ENCODE assay signal across 11 cellular contexts in genomic region chr11:47518212-47518959, GRCh38. TPM values are rescaled to one million over a fixed set of nuclear protein-coding genes. Genes with fewer than 3 reads are reported as not detected.
DNase-seq lines count a peak whose midpoint lies in the region; ATAC-seq and TF ChIP-seq lines count a peak whose summit lies in the region.
"Had no signal": no experiment of that assay in that cellular context is flagged by ENCODE, and none has a peak within 500 bp of the region (broad histone marks: within the 10 kb centered on the region; RNA-seq: fewer than 3 reads in every experiment).

No MANE protein-coding gene starts in this region.

- peaks cover 25% of the 10 kb centered on the region for H3F3A ChIP-seq in GM23248 (ENCODE audit: insufficient read depth)

- no peak overlapping the region for H2BK5ac ChIP-seq in neuronal stem cell (ENCODE audit: low read length)

- peaks cover 20% of the 10 kb centered on the region for H4K20me1 ChIP-seq in GM23248 (ENCODE audit: insufficient read depth)

- H2BK12ac ChIP-seq in neuronal stem cell (ENCODE audit: low read length), result no peak overlapping the region

- no peak for DNase-seq in CD14-positive monocyte (ENCODE audit: low spot score)
- no peak for DNase-seq in activated T-helper 2 cell treated with anti-CD3 and anti-CD28 coated beads, Interferon-gamma antibody, Interleukin-2, Interleukin-4, amounts not matched to agents 10 μg/mL and 5 μg/mL and 100 μg/mL, durations not matched to agents 14 hours and 24 hours and 36 hours (ENCODE audit: low spot score)
- no peak for DNase-seq in neuronal stem cell (ENCODE audit: low spot score)
- DNase-seq in GM23248, result no peak
- DNase-seq in NCI-H1105 treated with DMSO at 0.1 percent for 48 hours (lab: John Stamatoyannopoulos, UW), result no peak
- DNase-seq: HCEC 1CT, NCI-H510A had no signal

- no peak overlapping the region for H3K14ac ChIP-seq in neuronal stem cell (ENCODE audit: low read length)

- H3K9me3 Mint-ChIP-seq in CD14-positive monocyte, result no peaks in the 10 kb centered on the region
- H3K9me3 Mint-ChIP-seq in activated T-helper 2 cell treated with anti-CD3 and anti-CD28 coated beads, Interferon-gamma antibody, Interleukin-2, Interleukin-4, amounts not matched to agents 10 μg/mL and 5 μg/mL and 100 μg/mL, durations not matched to agents 14 hours and 24 hours and 36 hours, result no peaks in the 10 kb centered on the region

- TF ChIP-seq CTCF in CD14-positive monocyte (IDR thresholded peaks at IDR 0.05), result no peak

- in situ Hi-C loops in GM23248 (cut with MboI), result no loop called here

- H2BK15ac ChIP-seq in neuronal stem cell (ENCODE audit: low read length), result no peak overlapping the region

- H3K23ac ChIP-seq in neuronal stem cell (ENCODE audit: low read depth, low read length, poor library complexity), result no peak overlapping the region

- peak overlapping the region; percentile 2 to 61 for H3K4me3 Mint-ChIP-seq in CD14-positive monocyte
- peak overlapping the region; percentile 0 for H3K4me3 Mint-ChIP-seq in activated T-helper 2 cell treated with anti-CD3 and anti-CD28 coated beads, Interferon-gamma antibody, Interleukin-2, Interleukin-4, amounts not matched to agents 10 μg/mL and 5 μg/mL and 100 μg/mL, durations not matched to agents 14 hours and 24 hours and 36 hours (ENCODE audit: low read depth)

- peaks cover 27% of the 10 kb centered on the region for H3K36me3 ChIP-seq in KOPT-K1 (ENCODE audit: insufficient read depth, low read length)
- H3K36me3 ChIP-seq in mesodermal cell (ENCODE audit: control insufficient read depth, insufficient read depth, low read length), result peaks cover 17% of the 10 kb centered on the region
- peaks cover 0 to 12% of the 10 kb centered on the region in 2 donors for H3K36me3 ChIP-seq in neuronal stem cell (replicated peaks in 1 of 2; ENCODE audit: control insufficient read depth in 2 of 2, insufficient read depth in 2 of 2, low read length in 2 of 2)
- H3K36me3 ChIP-seq in GM23248 (ENCODE audit: low read depth), result no peaks in the 10 kb centered on the region
- H3K36me3 ChIP-seq: thoracic aorta had no signal

- 94 to 100% methylated on average over 3 of the region's 3 CpGs for WGBS in mesodermal cell (ENCODE audit: insufficient coverage in 2 of 2), 2 experiments
- no CpG with 5 or more reads among the region's 3 CpGs for WGBS in neuronal stem cell (ENCODE audit: extremely low coverage in 2 of 2, insufficient read length in 2 of 2, insufficient replicate concordance in 1 of 2), 2 donors
- 73 to 76% methylated on average over 3 of the region's 3 CpGs for WGBS in GM23248 (ENCODE audit: low coverage in 1 of 2, low lambda C conversion rate in 2 of 2, missing lambda C conversion rate in 2 of 2), 2 experiments

- H3K36me3 Mint-ChIP-seq in CD14-positive monocyte, result peaks cover 12 to 19% of the 10 kb centered on the region in 2 donors
- H3K36me3 Mint-ChIP-seq in activated T-helper 2 cell treated with anti-CD3 and anti-CD28 coated beads, Interferon-gamma antibody, Interleukin-2, Interleukin-4, amounts not matched to agents 10 μg/mL and 5 μg/mL and 100 μg/mL, durations not matched to agents 14 hours and 24 hours and 36 hours (ENCODE audit: low read depth), result peaks cover 12% of the 10 kb centered on the region

- H3K9ac ChIP-seq in neuronal stem cell (ENCODE audit: low read depth, low read length, poor library complexity), result no peak overlapping the region
- no peak overlapping the region for H3K9ac ChIP-seq in GM23248

- H2AK5ac ChIP-seq in neuronal stem cell (ENCODE audit: low read depth, low read length), result no peak overlapping the region

- no peak overlapping the region for H2AFZ ChIP-seq in neuronal stem cell (ENCODE audit: low read length)
- H2AFZ ChIP-seq in GM23248, result no peak overlapping the region

- H2BK120ac ChIP-seq in neuronal stem cell (ENCODE audit: low read depth, low read length), result no peak overlapping the region

- H3K79me1 ChIP-seq in neuronal stem cell (ENCODE audit: low read depth, low read length), result peaks cover 1% of the 10 kb centered on the region

- peak overlapping the region; percentile 44 to 94 (median 88) for H3K27ac Mint-ChIP-seq in CD14-positive monocyte
- H3K27ac Mint-ChIP-seq in activated T-helper 2 cell treated with anti-CD3 and anti-CD28 coated beads, Interferon-gamma antibody, Interleukin-2, Interleukin-4, amounts not matched to agents 10 μg/mL and 5 μg/mL and 100 μg/mL, durations not matched to agents 14 hours and 24 hours and 36 hours, result peak overlapping the region; percentile 64

- no peak overlapping the region for H3K4me3 ChIP-seq in mesodermal cell (ENCODE audit: extremely low read depth, insufficient read depth, low read length, poor library complexity, severe bottlenecking)
- no peak overlapping the region for H3K4me3 ChIP-seq in neuronal stem cell (ENCODE audit: low read length in 2 of 2)
- no peak overlapping the region for H3K4me3 ChIP-seq in GM23248
- H3K4me3 ChIP-seq: thoracic aorta had no signal

- no peak overlapping the region for H3K18ac ChIP-seq in neuronal stem cell (ENCODE audit: low read length)

- H3K27ac ChIP-seq in KOPT-K1 (ENCODE audit: low read depth, low read length, poor library complexity, severe bottlenecking) (peak overlapping the region; percentile 43), mesodermal cell (ENCODE audit: low read depth, low read length, severe bottlenecking) (peak overlapping the region; percentile 30), neuronal stem cell (replicated peaks; ENCODE audit: low read length) (no peak overlapping the region), GM23248 (no peak overlapping the region)

- peaks cover 73% of the 10 kb centered on the region for H3K4me1 Mint-ChIP-seq in CD14-positive monocyte
- peaks cover 52% of the 10 kb centered on the region for H3K4me1 Mint-ChIP-seq in activated T-helper 2 cell treated with anti-CD3 and anti-CD28 coated beads, Interferon-gamma antibody, Interleukin-2, Interleukin-4, amounts not matched to agents 10 μg/mL and 5 μg/mL and 100 μg/mL, durations not matched to agents 14 hours and 24 hours and 36 hours (ENCODE audit: low read depth)

- peaks cover 0 to 2% (median 0%) of the 10 kb centered on the region in 3 donors for H3K27me3 Mint-ChIP-seq in CD14-positive monocyte (ENCODE audit: low read depth in 3 of 3)
- H3K27me3 Mint-ChIP-seq in activated T-helper 2 cell treated with anti-CD3 and anti-CD28 coated beads, Interferon-gamma antibody, Interleukin-2, Interleukin-4, amounts not matched to agents 10 μg/mL and 5 μg/mL and 100 μg/mL, durations not matched to agents 14 hours and 24 hours and 36 hours (ENCODE audit: low read depth), result no peaks in the 10 kb centered on the region

- ATAC-seq in GM21526 (IDR thresholded peaks at IDR 0.05; ENCODE audit: low FRiP score, unreplicated experiment), result no peak

- no peak overlapping the region for H3K4me2 ChIP-seq in neuronal stem cell (ENCODE audit: insufficient read depth, low read length, poor library complexity, severe bottlenecking)
- H3K4me2 ChIP-seq in GM23248 (ENCODE audit: unreplicated experiment), result no peak overlapping the region

- no peak overlapping the region for H4K91ac ChIP-seq in neuronal stem cell (ENCODE audit: low read depth, low read length, poor library complexity)

- H3K9me2 ChIP-seq in GM23248 (ENCODE audit: insufficient read depth), result no peaks in the 10 kb centered on the region

- peaks cover 66% of the 10 kb centered on the region for H3K4me1 ChIP-seq in mesodermal cell (ENCODE audit: control insufficient read depth, insufficient read depth, low read length, poor library complexity, severe bottlenecking)
- H3K4me1 ChIP-seq in neuronal stem cell (ENCODE audit: control insufficient read depth in 2 of 2, insufficient read depth in 1 of 2, low read depth in 1 of 2, low read length in 2 of 2), result peaks cover 7 to 8% of the 10 kb centered on the region in 2 donors
- peaks cover 30% of the 10 kb centered on the region for H3K4me1 ChIP-seq in GM23248 (ENCODE audit: insufficient read depth)

- intact Hi-C loops in CD14-positive monocyte (cut with micrococcal nuclease), result loop anchor here in 1 of 2 donors (5.0 kb wide), 1 partner anchor 34 kb away; the partner anchor contains the start of gene CELF1
- intact Hi-C loops in activated T-helper 2 cell treated with anti-CD3 and anti-CD28 coated beads, Interferon-gamma antibody, Interleukin-2, Interleukin-4, amounts not matched to agents 10 μg/mL and 5 μg/mL and 100 μg/mL, durations not matched to agents 14 hours and 24 hours and 36 hours (cut with micrococcal nuclease), result loop anchor here (10.0 kb wide), 1 partner anchor 276 kb away; no protein-coding TSS in a partner anchor

- H3K9me3 ChIP-seq in KOPT-K1 (ENCODE audit: insufficient read depth, low read length, poor library complexity, severe bottlenecking) (no peaks in the 10 kb centered on the region), mesodermal cell (ENCODE audit: control insufficient read depth, low read length) (no peaks in the 10 kb centered on the region), neuronal stem cell (replicated peaks in 1 of 2; ENCODE audit: control insufficient read depth in 2 of 2, insufficient read depth in 1 of 2, low read depth in 1 of 2, low read length in 2 of 2) (no peaks in the 10 kb centered on the region), GM23248 (ENCODE audit: low read depth) (no peaks in the 10 kb centered on the region)
- H3K9me3 ChIP-seq: thoracic aorta had no signal

- H3K79me2 ChIP-seq in GM23248 (ENCODE audit: insufficient read depth), result peaks cover 100% of the 10 kb centered on the region

- no peak overlapping the region for H3K4ac ChIP-seq in neuronal stem cell (ENCODE audit: low read length)

- no peaks in the 10 kb centered on the region for H3K27me3 ChIP-seq in neuronal stem cell (ENCODE audit: control insufficient read depth in 3 of 3, insufficient read depth in 3 of 3, low read depth in 1 of 3, low read length in 3 of 3)
- H3K27me3 ChIP-seq in GM23248 (replicated peaks; ENCODE audit: insufficient read depth), result no peaks in the 10 kb centered on the region

- no peak overlapping the region for H4K8ac ChIP-seq in neuronal stem cell (ENCODE audit: low read depth, low read length)

RNA-seq across cellular contexts. Expression of gene CELF1, which starts 34.5 kb away (rescaled TPM):
- 10 to 100 TPM; 27.2 to 39.9 TPM for polyA plus RNA-seq in CD14-positive monocyte
- 129 and 132 TPM in 2 replicates for total RNA-seq in activated T-helper 2 cell treated with anti-CD3 and anti-CD28 coated beads, Interferon-gamma antibody, Interleukin-2, Interleukin-4, amounts not matched to agents 10 μg/mL and 5 μg/mL and 100 μg/mL, durations not matched to agents 14 hours and 24 hours and 36 hours
- polyA plus RNA-seq in mesodermal cell (2013, experiment 1 of 2), result 62.4 TPM
- polyA plus RNA-seq in mesodermal cell (2013, experiment 2 of 2), result 55.6 TPM
- 111 TPM for polyA plus RNA-seq in neuronal stem cell (2013, experiment 1 of 2)
- polyA plus RNA-seq in neuronal stem cell (2013, experiment 2 of 2), result 123 TPM
- 70.9 and 71.6 TPM in 2 replicates for total RNA-seq in GM23248 (2014; rRNA removed; shearing (Covaris generic))
- 51.7 and 52.0 TPM in 2 replicates for polyA plus RNA-seq in GM23248 (2016; fragmentation: Nextera tagmentation; extraction: Ambion mirVana)

RNA-seq across cellular contexts. Expression of gene PTPMT1, which starts 47.0 kb away (rescaled TPM):
- polyA plus RNA-seq in CD14-positive monocyte (10 to 100 TPM; 83.3 to 87.8 TPM), GM23248 (2016; fragmentation: Nextera tagmentation; extraction: Ambion mirVana) (78.4 and 82.2 TPM in 2 replicates)
- total RNA-seq in activated T-helper 2 cell treated with anti-CD3 and anti-CD28 coated beads, Interferon-gamma antibody, Interleukin-2, Interleukin-4, amounts not matched to agents 10 μg/mL and 5 μg/mL and 100 μg/mL, durations not matched to agents 14 hours and 24 hours and 36 hours, result 50.7 and 53.9 TPM in 2 replicates
- polyA plus RNA-seq in mesodermal cell (2013, experiment 1 of 2), result 61.2 TPM
- polyA plus RNA-seq in mesodermal cell (2013, experiment 2 of 2), result 51.3 TPM
- polyA plus RNA-seq in neuronal stem cell (2013, experiment 1 of 2), result 58.3 TPM
- 60.4 TPM for polyA plus RNA-seq in neuronal stem cell (2013, experiment 2 of 2)
- 68.7 and 90.2 TPM in 2 replicates for total RNA-seq in GM23248 (2014; rRNA removed; shearing (Covaris generic))

Comparison
In these comparisons a context has a peak if more than half of its experiments do, and no peak if none do; other contexts are left out.
1. H3K27ac ChIP-seq: peak in KOPT-K1 (single experiment) and mesodermal cell (single experiment); none in neuronal stem cell (single experiment) and GM23248 (single experiment).